In the genomic region with DNA sequence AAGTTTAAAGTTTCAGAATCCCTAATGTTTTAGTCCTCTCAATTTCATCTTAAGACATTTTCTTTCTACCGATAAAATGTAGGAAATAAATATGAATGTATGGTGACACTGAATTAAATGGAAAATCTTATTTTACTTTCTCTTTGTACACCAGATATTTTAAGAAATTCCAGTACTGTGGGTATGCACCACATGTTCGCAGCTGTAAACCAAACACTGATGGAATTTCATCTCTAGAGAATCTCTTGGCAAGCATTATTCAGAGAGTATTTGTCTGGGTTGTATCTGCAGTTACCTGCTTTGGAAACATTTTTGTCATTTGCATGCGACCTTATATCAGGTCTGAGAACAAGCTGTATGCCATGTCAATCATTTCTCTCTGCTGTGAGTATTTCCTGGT, we compare ENCODE assay signal across 19 cellular contexts.
"Had no signal": no experiment of that assay in that cellular context is flagged by ENCODE, and none has a peak within 500 bp of the region (broad histone marks: within the 10 kb centered on the region; RNA-seq: fewer than 3 reads in every experiment).

No MANE protein-coding gene starts in this region.

- H3K36me3 ChIP-seq: gastroesophageal sphincter, heart left ventricle, sigmoid colon, upper lobe of right lung, WERI-Rb-1 had no signal

- H3K4me3 Mint-ChIP-seq: memory B cell; naive thymus-derived CD8-positive, alpha-beta T cell; stimulated activated naive B cell treated with anti-CD40 and anti-IgM and Interleukin-4, amounts not matched to agents 10 μg/mL and 1 μg/mL and 100 μg/mL, for 72 hours had no signal

- ATAC-seq: activated naive CD4-positive, alpha-beta T cell treated with anti-CD3 and anti-CD28 coated beads, Interleukin-2, amount 50 U/mL, for 72 hours; gastroesophageal sphincter; heart left ventricle; left ventricle myocardium superior; naive thymus-derived CD8-positive, alpha-beta T cell; stimulated activated naive B cell treated with anti-CD40 and anti-IgM and Interleukin-4, amounts not matched to agents 10 μg/mL and 1 μg/mL and 100 μg/mL, for 72 hours; upper lobe of right lung had no signal

- H3K27ac Mint-ChIP-seq: activated naive CD4-positive, alpha-beta T cell treated with anti-CD3 and anti-CD28 coated beads, Interleukin-2, amount 50 U/mL, for 72 hours; memory B cell; naive thymus-derived CD8-positive, alpha-beta T cell; stimulated activated naive B cell treated with anti-CD40 and anti-IgM and Interleukin-4, amounts not matched to agents 10 μg/mL and 1 μg/mL and 100 μg/mL, for 72 hours had no signal

- H3K4me1 Mint-ChIP-seq: memory B cell; naive thymus-derived CD8-positive, alpha-beta T cell; stimulated activated naive B cell treated with anti-CD40 and anti-IgM and Interleukin-4, amounts not matched to agents 10 μg/mL and 1 μg/mL and 100 μg/mL, for 72 hours had no signal

- H3K27me3 ChIP-seq: dorsolateral prefrontal cortex, heart left ventricle, sigmoid colon, upper lobe of right lung had no signal

- H3K9me3 ChIP-seq: gastroesophageal sphincter, heart left ventricle, upper lobe of right lung had no signal

- DNase-seq: activated CD4-positive, alpha-beta T cell treated with anti-CD3 and anti-CD28 coated beads for 1 hour; activated CD4-positive, alpha-beta T cell treated with anti-CD3 and anti-CD28 coated beads, Interleukin-2, amount 50 U/mL, for 48 hours; activated gamma-delta T cell treated with Interleukin-2 at 50 U/mL for 16 hours; dorsolateral prefrontal cortex; heart left ventricle; kidney glomerular epithelial cell; left ventricle myocardium superior; naive thymus-derived CD8-positive, alpha-beta T cell; posterior cingulate gyrus; sigmoid colon; stimulated activated naive B cell treated with anti-CD40 and anti-IgM and Interleukin-4, amounts not matched to agents 10 μg/mL and 1 μg/mL and 100 μg/mL, for 72 hours; SW 1271; T-helper 2 cell; upper lobe of right lung; WERI-Rb-1 had no signal

- H3K36me3 Mint-ChIP-seq: activated naive CD4-positive, alpha-beta T cell treated with anti-CD3 and anti-CD28 coated beads, Interleukin-2, amount 50 U/mL, for 72 hours; memory B cell; stimulated activated naive B cell treated with anti-CD40 and anti-IgM and Interleukin-4, amounts not matched to agents 10 μg/mL and 1 μg/mL and 100 μg/mL, for 72 hours had no signal

- H3K9me3 Mint-ChIP-seq: activated naive CD4-positive, alpha-beta T cell treated with anti-CD3 and anti-CD28 coated beads, Interleukin-2, amount 50 U/mL, for 72 hours had no signal

- H3K27ac ChIP-seq: dorsolateral prefrontal cortex, epithelial cell of prostate, gastroesophageal sphincter, heart left ventricle, sigmoid colon, upper lobe of right lung, WERI-Rb-1 had no signal

- H3K4me3 ChIP-seq: dorsolateral prefrontal cortex, gastroesophageal sphincter, heart left ventricle, sigmoid colon, upper lobe of right lung had no signal

- H3K4me1 ChIP-seq: gastroesophageal sphincter, heart left ventricle, upper lobe of right lung had no signal
